Comparison of ENCODE assay signal across 25 cellular contexts in genomic region chr5:101143526-101143925, GRCh38.
"Had no signal": no experiment of that assay in that cellular context is flagged by ENCODE, and none has a peak within 500 bp of the region (broad histone marks: within the 10 kb centered on the region; RNA-seq: fewer than 3 reads in every experiment).

No MANE protein-coding gene starts in this region.

- H3K4me1 ChIP-seq: colonic mucosa, esophagus squamous epithelium, gastrocnemius medialis, heart left ventricle, left lung, lower lobe of right lung had no signal

- H3K79me2 ChIP-seq: hepatocyte had no signal

- H3K27ac Mint-ChIP-seq: naive thymus-derived CD4-positive, alpha-beta T cell had no signal

- H3K36me3 Mint-ChIP-seq: naive thymus-derived CD4-positive, alpha-beta T cell had no signal

- FAIRE-seq: endometrium, islet of Langerhans, keratinocyte had no signal

- H3K4me3 Mint-ChIP-seq: naive thymus-derived CD4-positive, alpha-beta T cell had no signal

- H3K4me1 Mint-ChIP-seq: naive thymus-derived CD4-positive, alpha-beta T cell had no signal

- H2AFZ ChIP-seq: hepatocyte had no signal

- H3K36me3 ChIP-seq: colonic mucosa, esophagus squamous epithelium, gastrocnemius medialis, heart left ventricle, left lung, lower lobe of right lung had no signal

- DNase-seq: colonic mucosa; cortex of kidney; dermis blood vessel endothelial cell; dorsolateral prefrontal cortex; effector CD4-positive, alpha-beta T cell; effector memory CD4-positive, alpha-beta T cell; erythroblast; esophagus squamous epithelium; foreskin fibroblast; foreskin melanocyte; gastrocnemius medialis; heart left ventricle; left cardiac atrium; left lung; left ventricle myocardium superior; lower lobe of right lung; mesenchymal stem cell; midbrain; naive thymus-derived CD4-positive, alpha-beta T cell had no signal

- H3K4me2 ChIP-seq: hepatocyte had no signal

- ATAC-seq: esophagus mucosa; gastrocnemius medialis; heart left ventricle; left cardiac atrium; left lung; left ventricle myocardium superior; lower lobe of right lung; naive thymus-derived CD4-positive, alpha-beta T cell had no signal

- H3K9me3 ChIP-seq: colonic mucosa, esophagus squamous epithelium, gastrocnemius medialis, lower lobe of right lung had no signal

- H3K27ac ChIP-seq: colonic mucosa, dorsolateral prefrontal cortex, epithelial cell of prostate, esophagus squamous epithelium, gastrocnemius medialis, heart left ventricle, hepatocyte, left lung, lower lobe of right lung had no signal

- H3K4me3 ChIP-seq: colonic mucosa, dorsolateral prefrontal cortex, esophagus squamous epithelium, gastrocnemius medialis, heart left ventricle, hepatocyte, left lung, lower lobe of right lung had no signal

- H3K27me3 ChIP-seq: colonic mucosa, dorsolateral prefrontal cortex, esophagus squamous epithelium, gastrocnemius medialis, heart left ventricle, hepatocyte, left lung had no signal
